Comparison of ENCODE assay signal across 1 cellular context in genomic region chr5:20102291-20102690, GRCh38.
TF ChIP-seq lines count a peak whose summit lies in the region.

No MANE protein-coding gene starts in this region.

TF ChIP-seq in GM23338, 12 proteins besides CTCF, POLR2A, EP300 and RAD21 (continued from another document):
- no peak for TF ChIP-seq REST (IDR thresholded peaks at IDR 0.05; ENCODE audit: unreplicated experiment)
- TF ChIP-seq ZNF462 (CRISPR knock-in tag; IDR thresholded peaks at IDR 0.05) = no peak
- no peak for TF ChIP-seq JUNB (IDR thresholded peaks at IDR 0.05; ENCODE audit: unreplicated experiment)
